Comparison of ENCODE assay signal across 1 cellular context in the genomic region with DNA sequence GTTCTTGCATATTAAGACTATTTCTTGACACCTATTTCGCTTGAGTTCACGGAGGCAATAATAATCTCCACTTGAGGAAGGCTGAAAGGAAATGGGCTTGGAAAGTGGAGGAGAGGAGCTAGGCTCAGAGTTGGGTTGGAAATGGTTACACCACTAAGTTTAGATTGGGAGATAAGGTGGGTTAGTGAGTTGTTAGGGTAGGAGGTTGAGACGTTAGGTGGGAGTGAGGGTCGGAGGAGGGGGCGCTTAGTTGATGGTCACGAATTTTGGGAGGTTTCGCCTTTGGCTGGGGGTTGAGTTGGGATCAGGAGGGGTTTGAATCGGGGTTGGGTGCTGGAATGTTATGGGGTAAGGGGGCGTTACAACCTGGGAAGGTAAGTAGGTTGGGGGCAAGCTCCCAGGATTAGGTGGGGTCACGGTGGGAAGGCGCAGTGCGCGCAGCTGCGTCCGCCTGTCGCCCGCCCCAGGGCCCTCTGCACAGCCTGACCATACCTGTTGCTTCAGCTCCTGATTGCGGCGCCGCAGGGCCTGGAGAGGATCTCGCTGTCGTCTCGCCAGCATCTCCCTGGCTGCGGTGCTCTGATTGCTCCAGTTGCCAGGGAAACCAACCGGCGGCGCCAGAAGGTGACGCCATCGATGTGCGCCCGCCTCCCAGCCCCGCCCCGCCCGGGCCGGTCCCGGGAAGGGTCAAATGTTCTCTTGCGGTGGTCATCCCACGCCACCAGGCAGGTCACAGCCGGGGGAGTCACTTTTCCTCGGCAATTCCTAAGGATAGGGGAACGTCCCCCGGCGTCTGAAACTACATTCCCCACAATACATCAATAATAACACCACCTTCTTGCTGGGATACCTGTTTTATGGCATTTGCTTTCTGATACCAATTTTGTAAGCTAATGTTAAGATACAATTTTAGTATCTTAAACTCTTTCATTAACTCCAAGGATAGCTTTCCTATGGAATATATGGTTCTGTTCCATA.
A peak's percentile ranks its signal among the peaks of the same experiment; 100 is the strongest.
TF ChIP-seq lines count a peak whose summit lies in the region.

NPHP1 (minus strand) TSS at position 606 of the 978 bp plus-strand sequence; CDS start at position 561, 45 bp downstream.

TF ChIP-seq in GM12878, 131 proteins besides CTCF, POLR2A, EP300 and RAD21 (continued from another document and continues in another):
- TF ChIP-seq, protein P1, sequence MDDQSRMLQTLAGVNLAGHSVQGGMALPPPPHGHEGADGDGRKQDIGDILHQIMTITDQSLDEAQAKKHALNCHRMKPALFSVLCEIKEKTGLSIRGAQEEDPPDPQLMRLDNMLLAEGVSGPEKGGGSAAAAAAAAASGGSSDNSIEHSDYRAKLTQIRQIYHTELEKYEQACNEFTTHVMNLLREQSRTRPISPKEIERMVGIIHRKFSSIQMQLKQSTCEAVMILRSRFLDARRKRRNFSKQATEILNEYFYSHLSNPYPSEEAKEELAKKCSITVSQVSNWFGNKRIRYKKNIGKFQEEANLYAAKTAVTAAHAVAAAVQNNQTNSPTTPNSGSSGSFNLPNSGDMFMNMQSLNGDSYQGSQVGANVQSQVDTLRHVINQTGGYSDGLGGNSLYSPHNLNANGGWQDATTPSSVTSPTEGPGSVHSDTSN (IDR thresholded peaks at IDR 0.05; ENCODE audit: insufficient replicate concordance, low read depth, low read length), result no peak
- TF ChIP-seq EZH2 (IDR thresholded peaks at IDR 0.05; ENCODE audit: borderline replicate concordance, control insufficient read depth, low read depth, low read length) (no peak), TBL1XR1 (IDR thresholded peaks at IDR 0.05; ENCODE audit: low read depth, low read length) (no peak), PRDM15 (CRISPR knock-in tag; IDR thresholded peaks at IDR 0.05) (no peak), CHD1 (IDR thresholded peaks at IDR 0.05; ENCODE audit: low read depth, low read length) (no peak), KLF5 (IDR thresholded peaks at IDR 0.05; ENCODE audit: partially characterized antibody) (no peak), TCF12 (IDR thresholded peaks at IDR 0.05; ENCODE audit: low read depth, low read length) (no peak), CBX3 (IDR thresholded peaks at IDR 0.05; ENCODE audit: borderline replicate concordance, low read depth) (no peak), ZBTB11 (CRISPR knock-in tag; IDR thresholded peaks at IDR 0.05) (no peak), SPI1 (IDR thresholded peaks at IDR 0.05; ENCODE audit: borderline replicate concordance, insufficient read depth, low read depth, low read length) (no peak), NBN (IDR thresholded peaks at IDR 0.05) (peak; percentile 83; the same call in 1 of the 2 replicates), NR2F1 (conservative IDR thresholded peaks at IDR 0.05) (peak; percentile 66), SUPT20H (IDR thresholded peaks at IDR 0.05; ENCODE audit: borderline replicate concordance, control insufficient read depth, low read depth, low read length) (no peak), STAT1 (conservative IDR thresholded peaks at IDR 0.05) (no peak), SREBF1 (IDR thresholded peaks at IDR 0.05; ENCODE audit: low read length) (no peak), MXI1 (IDR thresholded peaks at IDR 0.05; ENCODE audit: low read depth, low read length) (peak; percentile 60; the same call in 1 of the 2 replicates), POU2F2 (IDR thresholded peaks at IDR 0.05; ENCODE audit: borderline replicate concordance, low read depth, low read length) (peak; percentile 71; the same call in 1 of the 3 replicates), DPF2 (IDR thresholded peaks at IDR 0.05) (no peak), TAF1 (IDR thresholded peaks at IDR 0.05; ENCODE audit: borderline replicate concordance, low read depth, low read length) (peak; percentile 43; the same call in 1 of the 2 replicates), CREM (IDR thresholded peaks at IDR 0.05; ENCODE audit: low read depth) (peak; percentile 99), MEF2A (IDR thresholded peaks at IDR 0.05; ENCODE audit: insufficient read depth, low read depth, low read length) (no peak), CBX5 (IDR thresholded peaks at IDR 0.05; ENCODE audit: low read depth) (no peak), BHLHE40 (IDR thresholded peaks at IDR 0.05; ENCODE audit: borderline replicate concordance in 1 of 2, low read depth in 2 of 2, low read length in 1 of 2) (peak in 1 of 2 experiments; percentile 34; a peak in 1 of 4 replicates), LARP7 (IDR thresholded peaks at IDR 0.05) (peak; percentile 77; the same call in 1 of the 2 replicates), CEBPB (IDR thresholded peaks at IDR 0.05; ENCODE audit: borderline replicate concordance in 1 of 2, low read depth in 2 of 2, low read length in 2 of 2) (no peak), ASH2L (IDR thresholded peaks at IDR 0.05; ENCODE audit: borderline replicate concordance, low read depth) (no peak), YBX1 (IDR thresholded peaks at IDR 0.05) (no peak), ETV6 (conservative IDR thresholded peaks at IDR 0.05 in 1 of 2, IDR thresholded peaks at IDR 0.05 in 1 of 2; ENCODE audit: borderline replicate concordance in 1 of 2, low read depth in 1 of 2) (no peak)
- TF ChIP-seq, protein P2, sequence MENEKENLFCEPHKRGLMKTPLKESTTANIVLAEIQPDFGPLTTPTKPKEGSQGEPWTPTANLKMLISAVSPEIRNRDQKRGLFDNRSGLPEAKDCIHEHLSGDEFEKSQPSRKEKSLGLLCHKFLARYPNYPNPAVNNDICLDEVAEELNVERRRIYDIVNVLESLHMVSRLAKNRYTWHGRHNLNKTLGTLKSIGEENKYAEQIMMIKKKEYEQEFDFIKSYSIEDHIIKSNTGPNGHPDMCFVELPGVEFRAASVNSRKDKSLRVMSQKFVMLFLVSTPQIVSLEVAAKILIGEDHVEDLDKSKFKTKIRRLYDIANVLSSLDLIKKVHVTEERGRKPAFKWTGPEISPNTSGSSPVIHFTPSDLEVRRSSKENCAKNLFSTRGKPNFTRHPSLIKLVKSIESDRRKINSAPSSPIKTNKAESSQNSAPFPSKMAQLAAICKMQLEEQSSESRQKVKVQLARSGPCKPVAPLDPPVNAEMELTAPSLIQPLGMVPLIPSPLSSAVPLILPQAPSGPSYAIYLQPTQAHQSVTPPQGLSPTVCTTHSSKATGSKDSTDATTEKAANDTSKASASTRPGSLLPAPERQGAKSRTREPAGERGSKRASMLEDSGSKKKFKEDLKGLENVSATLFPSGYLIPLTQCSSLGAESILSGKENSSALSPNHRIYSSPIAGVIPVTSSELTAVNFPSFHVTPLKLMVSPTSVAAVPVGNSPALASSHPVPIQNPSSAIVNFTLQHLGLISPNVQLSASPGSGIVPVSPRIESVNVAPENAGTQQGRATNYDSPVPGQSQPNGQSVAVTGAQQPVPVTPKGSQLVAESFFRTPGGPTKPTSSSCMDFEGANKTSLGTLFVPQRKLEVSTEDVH (IDR thresholded peaks at IDR 0.05; ENCODE audit: low read depth, partially characterized antibody), result no peak
- TF ChIP-seq, protein P3, sequence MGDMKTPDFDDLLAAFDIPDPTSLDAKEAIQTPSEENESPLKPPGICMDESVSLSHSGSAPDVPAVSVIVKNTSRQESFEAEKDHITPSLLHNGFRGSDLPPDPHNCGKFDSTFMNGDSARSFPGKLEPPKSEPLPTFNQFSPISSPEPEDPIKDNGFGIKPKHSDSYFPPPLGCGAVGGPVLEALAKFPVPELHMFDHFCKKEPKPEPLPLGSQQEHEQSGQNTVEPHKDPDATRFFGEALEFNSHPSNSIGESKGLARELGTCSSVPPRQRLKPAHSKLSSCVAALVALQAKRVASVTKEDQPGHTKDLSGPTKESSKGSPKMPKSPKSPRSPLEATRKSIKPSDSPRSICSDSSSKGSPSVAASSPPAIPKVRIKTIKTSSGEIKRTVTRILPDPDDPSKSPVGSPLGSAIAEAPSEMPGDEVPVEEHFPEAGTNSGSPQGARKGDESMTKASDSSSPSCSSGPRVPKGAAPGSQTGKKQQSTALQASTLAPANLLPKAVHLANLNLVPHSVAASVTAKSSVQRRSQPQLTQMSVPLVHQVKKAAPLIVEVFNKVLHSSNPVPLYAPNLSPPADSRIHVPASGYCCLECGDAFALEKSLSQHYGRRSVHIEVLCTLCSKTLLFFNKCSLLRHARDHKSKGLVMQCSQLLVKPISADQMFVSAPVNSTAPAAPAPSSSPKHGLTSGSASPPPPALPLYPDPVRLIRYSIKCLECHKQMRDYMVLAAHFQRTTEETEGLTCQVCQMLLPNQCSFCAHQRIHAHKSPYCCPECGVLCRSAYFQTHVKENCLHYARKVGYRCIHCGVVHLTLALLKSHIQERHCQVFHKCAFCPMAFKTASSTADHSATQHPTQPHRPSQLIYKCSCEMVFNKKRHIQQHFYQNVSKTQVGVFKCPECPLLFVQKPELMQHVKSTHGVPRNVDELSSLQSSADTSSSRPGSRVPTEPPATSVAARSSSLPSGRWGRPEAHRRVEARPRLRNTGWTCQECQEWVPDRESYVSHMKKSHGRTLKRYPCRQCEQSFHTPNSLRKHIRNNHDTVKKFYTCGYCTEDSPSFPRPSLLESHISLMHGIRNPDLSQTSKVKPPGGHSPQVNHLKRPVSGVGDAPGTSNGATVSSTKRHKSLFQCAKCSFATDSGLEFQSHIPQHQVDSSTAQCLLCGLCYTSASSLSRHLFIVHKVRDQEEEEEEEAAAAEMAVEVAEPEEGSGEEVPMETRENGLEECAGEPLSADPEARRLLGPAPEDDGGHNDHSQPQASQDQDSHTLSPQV (IDR thresholded peaks at IDR 0.05), result no peak
- TF ChIP-seq, protein P4, sequence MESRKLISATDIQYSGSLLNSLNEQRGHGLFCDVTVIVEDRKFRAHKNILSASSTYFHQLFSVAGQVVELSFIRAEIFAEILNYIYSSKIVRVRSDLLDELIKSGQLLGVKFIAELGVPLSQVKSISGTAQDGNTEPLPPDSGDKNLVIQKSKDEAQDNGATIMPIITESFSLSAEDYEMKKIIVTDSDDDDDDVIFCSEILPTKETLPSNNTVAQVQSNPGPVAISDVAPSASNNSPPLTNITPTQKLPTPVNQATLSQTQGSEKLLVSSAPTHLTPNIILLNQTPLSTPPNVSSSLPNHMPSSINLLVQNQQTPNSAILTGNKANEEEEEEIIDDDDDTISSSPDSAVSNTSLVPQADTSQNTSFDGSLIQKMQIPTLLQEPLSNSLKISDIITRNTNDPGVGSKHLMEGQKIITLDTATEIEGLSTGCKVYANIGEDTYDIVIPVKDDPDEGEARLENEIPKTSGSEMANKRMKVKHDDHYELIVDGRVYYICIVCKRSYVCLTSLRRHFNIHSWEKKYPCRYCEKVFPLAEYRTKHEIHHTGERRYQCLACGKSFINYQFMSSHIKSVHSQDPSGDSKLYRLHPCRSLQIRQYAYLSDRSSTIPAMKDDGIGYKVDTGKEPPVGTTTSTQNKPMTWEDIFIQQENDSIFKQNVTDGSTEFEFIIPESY (IDR thresholded peaks at IDR 0.05), result no peak
- TF ChIP-seq, protein P5, sequence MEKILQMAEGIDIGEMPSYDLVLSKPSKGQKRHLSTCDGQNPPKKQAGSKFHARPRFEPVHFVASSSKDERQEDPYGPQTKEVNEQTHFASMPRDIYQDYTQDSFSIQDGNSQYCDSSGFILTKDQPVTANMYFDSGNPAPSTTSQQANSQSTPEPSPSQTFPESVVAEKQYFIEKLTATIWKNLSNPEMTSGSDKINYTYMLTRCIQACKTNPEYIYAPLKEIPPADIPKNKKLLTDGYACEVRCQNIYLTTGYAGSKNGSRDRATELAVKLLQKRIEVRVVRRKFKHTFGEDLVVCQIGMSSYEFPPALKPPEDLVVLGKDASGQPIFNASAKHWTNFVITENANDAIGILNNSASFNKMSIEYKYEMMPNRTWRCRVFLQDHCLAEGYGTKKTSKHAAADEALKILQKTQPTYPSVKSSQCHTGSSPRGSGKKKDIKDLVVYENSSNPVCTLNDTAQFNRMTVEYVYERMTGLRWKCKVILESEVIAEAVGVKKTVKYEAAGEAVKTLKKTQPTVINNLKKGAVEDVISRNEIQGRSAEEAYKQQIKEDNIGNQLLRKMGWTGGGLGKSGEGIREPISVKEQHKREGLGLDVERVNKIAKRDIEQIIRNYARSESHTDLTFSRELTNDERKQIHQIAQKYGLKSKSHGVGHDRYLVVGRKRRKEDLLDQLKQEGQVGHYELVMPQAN (conservative IDR thresholded peaks at IDR 0.05), result peak; percentile 72
